11 cellular contexts compared by ENCODE assay signal in the genomic region with DNA sequence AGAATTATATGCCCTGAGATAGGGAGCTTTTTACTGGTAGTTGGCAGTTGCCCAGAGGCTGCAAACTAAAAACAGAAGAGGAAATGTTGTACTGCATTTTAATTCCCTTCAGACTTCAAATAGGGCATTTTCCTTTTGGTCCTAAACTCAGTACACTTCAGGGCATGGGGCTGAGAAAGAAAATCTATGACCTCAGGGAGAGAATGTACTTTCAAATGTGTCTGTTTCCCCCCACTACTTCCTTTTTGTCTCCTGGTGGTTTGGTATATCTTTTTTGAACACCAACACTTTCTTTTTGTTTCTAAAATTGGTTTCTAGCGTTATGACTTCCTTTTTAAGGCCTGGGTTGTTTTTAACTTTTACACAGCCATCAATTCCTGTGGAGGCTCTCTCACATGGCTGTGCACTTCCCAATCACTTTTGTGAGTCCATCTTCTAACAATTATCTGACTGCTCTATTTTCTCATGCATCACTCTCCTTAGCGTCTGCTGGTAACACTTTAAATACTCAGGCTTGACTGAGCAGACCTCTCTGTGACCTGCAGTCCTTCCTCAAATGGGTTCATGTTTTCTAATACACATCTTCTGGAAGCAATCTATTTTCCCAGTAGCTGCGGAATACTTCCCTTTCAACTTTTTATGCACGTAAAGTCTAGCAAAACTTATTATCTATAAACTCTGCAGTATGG.
DNase-seq lines count a peak whose midpoint lies in the region; ATAC-seq and TF ChIP-seq lines count a peak whose summit lies in the region.
"Had no signal": no experiment of that assay in that cellular context is flagged by ENCODE, and none has a peak within 500 bp of the region (broad histone marks: within the 10 kb centered on the region; RNA-seq: fewer than 3 reads in every experiment).

No MANE protein-coding gene starts in this region.

- no peaks in the 10 kb centered on the region for H3K4me1 ChIP-seq in HAP-1
- H3K4me1 ChIP-seq in left ventricle myocardium inferior = no peaks in the 10 kb centered on the region

- H3K27ac Mint-ChIP-seq in neural crest cell (ENCODE audit: unreplicated experiment) = peak overlapping the region; percentile 76
- H3K27ac Mint-ChIP-seq: activated CD4-positive, alpha-beta memory T cell treated with anti-CD3 and anti-CD28 coated beads, Interleukin-2, amount 10 ng/mL, durations not matched to agents 7 days and 5 days; dendritic cell treated with granulocyte-macrophage colony-stimulating factor and Interleukin-4, amounts not matched to agents 40 ng/mL and 50 ng/mL, for 4 days had no signal

- no peak overlapping the region for H3K27ac ChIP-seq in left ventricle myocardium inferior (replicated peaks)

- TF ChIP-seq CTCF in NB4 (IDR thresholded peaks at IDR 0.05; ENCODE audit: low read depth, low read length) (no peak), neural crest cell (conservative IDR thresholded peaks at IDR 0.05) (no peak), left ventricle myocardium inferior (IDR thresholded peaks at IDR 0.05; ENCODE audit: borderline replicate concordance) (no peak)

- no peaks in the 10 kb centered on the region for H3K9me3 Mint-ChIP-seq in neural crest cell
- H3K9me3 Mint-ChIP-seq: dendritic cell treated with granulocyte-macrophage colony-stimulating factor and Interleukin-4, amounts not matched to agents 40 ng/mL and 50 ng/mL, for 4 days had no signal

- no peaks in the 10 kb centered on the region for H3K36me3 Mint-ChIP-seq in neural crest cell (ENCODE audit: low read depth)

- no peak overlapping the region for H3K4me3 ChIP-seq in NB4 (ENCODE audit: low read depth, low read length)
- H3K4me3 ChIP-seq in HAP-1 = no peak overlapping the region
- no peak overlapping the region for H3K4me3 ChIP-seq in left ventricle myocardium inferior

- no peak overlapping the region for H3K4me3 Mint-ChIP-seq in neural crest cell
- H3K4me3 Mint-ChIP-seq: activated CD4-positive, alpha-beta memory T cell treated with anti-CD3 and anti-CD28 coated beads, Interleukin-2, amount 10 ng/mL, durations not matched to agents 7 days and 5 days; dendritic cell treated with granulocyte-macrophage colony-stimulating factor and Interleukin-4, amounts not matched to agents 40 ng/mL and 50 ng/mL, for 4 days had no signal

- DNase-seq in NB4 (ENCODE audit: low read depth) (peak; percentile 43), neural crest cell (ENCODE audit: low read depth, low spot score) (no peak), DMS 273 (lab: John Stamatoyannopoulos, UW; ENCODE audit: unreplicated experiment) (no peak), HAP-1 (ENCODE audit: low spot score in 2 of 2) (no peak), left ventricle myocardium inferior (no peak), NCI-H2081 treated with DMSO at 0.1 percent for 48 hours (lab: John Stamatoyannopoulos, UW) (no peak)
- DNase-seq: activated CD4-positive, alpha-beta memory T cell treated with anti-CD3 and anti-CD28 coated beads, Interleukin-2, amount 10 ng/mL, durations not matched to agents 7 days and 5 days; NCI-H1105 treated with DMSO at 0.1 percent for 48 hours had no signal

- in situ Hi-C loops in HAP-1 (cut with MboI; ENCODE audit: low sequenced_read_pairs) = no loop called here

- H3K36me3 ChIP-seq in HAP-1 (replicated peaks) (no peaks in the 10 kb centered on the region), left ventricle myocardium inferior (no peaks in the 10 kb centered on the region)

- H3K27me3 ChIP-seq in HAP-1 (ENCODE audit: low read depth) = no peaks in the 10 kb centered on the region
- no peaks in the 10 kb centered on the region for H3K27me3 ChIP-seq in left ventricle myocardium inferior (ENCODE audit: low read depth)

- ATAC-seq in GM19043 (IDR thresholded peaks at IDR 0.05; ENCODE audit: low read depth, unreplicated experiment) = peak; percentile 81
- ATAC-seq in HG02938 (IDR thresholded peaks at IDR 0.05; ENCODE audit: unreplicated experiment) = peak; percentile 86

- H3K9me3 ChIP-seq in HAP-1 (no peaks in the 10 kb centered on the region), left ventricle myocardium inferior (replicated peaks) (no peaks in the 10 kb centered on the region)

- H3K4me1 Mint-ChIP-seq in neural crest cell = peaks cover 6% of the 10 kb centered on the region
- H3K4me1 Mint-ChIP-seq: activated CD4-positive, alpha-beta memory T cell treated with anti-CD3 and anti-CD28 coated beads, Interleukin-2, amount 10 ng/mL, durations not matched to agents 7 days and 5 days had no signal

- no peaks in the 10 kb centered on the region for H3K27me3 Mint-ChIP-seq in neural crest cell (ENCODE audit: low read depth)
- H3K27me3 Mint-ChIP-seq: activated CD4-positive, alpha-beta memory T cell treated with anti-CD3 and anti-CD28 coated beads, Interleukin-2, amount 10 ng/mL, durations not matched to agents 7 days and 5 days; dendritic cell treated with granulocyte-macrophage colony-stimulating factor and Interleukin-4, amounts not matched to agents 40 ng/mL and 50 ng/mL, for 4 days had no signal

- no peak for TF ChIP-seq POLR2A in NB4 (IDR thresholded peaks at IDR 0.05; ENCODE audit: extremely low read depth, insufficient read length)

- intact Hi-C loops in left ventricle myocardium inferior (cut with micrococcal nuclease) = no loop called here
